In genomic region chr3:47133641-47134040, GRCh38 we compare ENCODE assay signal across 20 cellular contexts. TPM values are rescaled to one million over a fixed set of nuclear protein-coding genes. Genes with fewer than 3 reads are reported as not detected.
DNase-seq lines count a peak whose midpoint lies in the region; ATAC-seq, FAIRE-seq and TF ChIP-seq lines count a peak whose summit lies in the region.
"Had no signal": no experiment of that assay in that cellular context is flagged by ENCODE, and none has a peak within 500 bp of the region (broad histone marks: within the 10 kb centered on the region; RNA-seq: fewer than 3 reads in every experiment).

No MANE protein-coding gene starts in this region.

- no peak overlapping the region for H3K9ac ChIP-seq in Loucy (ENCODE audit: low read depth, low read length, poor library complexity, severe bottlenecking)
- H3K9ac ChIP-seq: GM23248 had no signal

- peaks cover 99% of the 10 kb centered on the region for H3K79me2 ChIP-seq in Loucy (ENCODE audit: insufficient read depth, low read length)

- FAIRE-seq in frontal cortex (lab: Jason Lieb, UNC), result no peak
- FAIRE-seq: GM19239 had no signal

- DNase-seq in natural killer cell (no peak), dermis blood vessel endothelial cell (peak; percentile 14), frontal cortex (ENCODE audit: low spot score in 2 of 2) (no peak), NCI-H510A treated with DMSO at 0.1 percent for 48 hours (lab: John Stamatoyannopoulos, UW) (no peak)
- no peak for DNase-seq in natural killer cell treated with Interleukin-12 subunit alpha and Interleukin-12 subunit beta and Interleukin-15 and Interleukin-18, amount 100 ng/mL, for 72 hours (ENCODE audit: low spot score)
- DNase-seq in stimulated activated effector memory CD8-positive, alpha-beta T cell treated with anti-CD3 and anti-CD28 coated beads, Interleukin-12 subunit alpha, Interleukin-12 subunit beta, amount 100 ng/mL, for 72 hours (ENCODE audit: low spot score in 2 of 2), result no peak
- DNase-seq: C1 segment of cervical spinal cord, Caco-2, GDM1, GM23248, NCI-H1105, NCI-H1694, NCI-H2081 treated with DMSO at 0.1 percent for 48 hours, NCI-H748 treated with DMSO at 0.1 percent for 48 hours, SHP77 had no signal

- H3F3A ChIP-seq in Loucy (ENCODE audit: low read depth), result no peaks in the 10 kb centered on the region

- H3K9me3 ChIP-seq in Loucy (ENCODE audit: insufficient read depth, low read depth, low read length), result no peaks in the 10 kb centered on the region
- H3K9me3 ChIP-seq: Caco-2 had no signal

- peaks cover 48 to 54% of the 10 kb centered on the region in 2 donors for H3K4me1 Mint-ChIP-seq in natural killer cell
- H3K4me1 Mint-ChIP-seq in natural killer cell treated with Interleukin-12 subunit alpha and Interleukin-12 subunit beta and Interleukin-15 and Interleukin-18, amount 100 ng/mL, for 72 hours (ENCODE audit: low read depth in 2 of 2), result peaks cover 39 to 48% of the 10 kb centered on the region in 2 donors
- H3K4me1 Mint-ChIP-seq in stimulated activated effector memory CD8-positive, alpha-beta T cell treated with anti-CD3 and anti-CD28 coated beads, Interleukin-12 subunit alpha, Interleukin-12 subunit beta, amount 100 ng/mL, for 72 hours, result peaks cover 41% of the 10 kb centered on the region

- peak overlapping the region; percentile 13 for H3K4me2 ChIP-seq in Loucy (ENCODE audit: low read depth, low read length, poor library complexity, severe bottlenecking)

- ATAC-seq in natural killer cell (no peak), GM19455 (IDR thresholded peaks at IDR 0.05; ENCODE audit: unreplicated experiment) (no peak)
- ATAC-seq in natural killer cell treated with Interleukin-12 subunit alpha and Interleukin-12 subunit beta and Interleukin-15 and Interleukin-18, amount 100 ng/mL, for 72 hours, result no peak
- no peak for ATAC-seq in stimulated activated effector memory CD8-positive, alpha-beta T cell treated with anti-CD3 and anti-CD28 coated beads, Interleukin-12 subunit alpha, Interleukin-12 subunit beta, amount 100 ng/mL, for 72 hours
- ATAC-seq: HCT116 had no signal

- H3K4me3 ChIP-seq in Loucy (ENCODE audit: low read length, poor library complexity, severe bottlenecking), result no peak overlapping the region
- H3K4me3 ChIP-seq: GM23248, SK-N-MC had no signal

- no peak overlapping the region for H3K4me3 Mint-ChIP-seq in natural killer cell
- H3K4me3 Mint-ChIP-seq in natural killer cell treated with Interleukin-12 subunit alpha and Interleukin-12 subunit beta and Interleukin-15 and Interleukin-18, amount 100 ng/mL, for 72 hours, result no peak overlapping the region
- H3K4me3 Mint-ChIP-seq in stimulated activated effector memory CD8-positive, alpha-beta T cell treated with anti-CD3 and anti-CD28 coated beads, Interleukin-12 subunit alpha, Interleukin-12 subunit beta, amount 100 ng/mL, for 72 hours, result no peak overlapping the region

- H3K36me3 Mint-ChIP-seq in natural killer cell, result no peaks in the 10 kb centered on the region
- H3K36me3 Mint-ChIP-seq in natural killer cell treated with Interleukin-12 subunit alpha and Interleukin-12 subunit beta and Interleukin-15 and Interleukin-18, amount 100 ng/mL, for 72 hours, result no peaks in the 10 kb centered on the region
- no peaks in the 10 kb centered on the region for H3K36me3 Mint-ChIP-seq in stimulated activated effector memory CD8-positive, alpha-beta T cell treated with anti-CD3 and anti-CD28 coated beads, Interleukin-12 subunit alpha, Interleukin-12 subunit beta, amount 100 ng/mL, for 72 hours

- no peak overlapping the region for H2AFZ ChIP-seq in Loucy (ENCODE audit: low read length)
- H2AFZ ChIP-seq: GM23248 had no signal

- peaks cover 6% of the 10 kb centered on the region for H3K4me1 ChIP-seq in Loucy (ENCODE audit: insufficient read depth, low read length, poor library complexity, severe bottlenecking)
- H3K4me1 ChIP-seq: Caco-2 had no signal

- TF ChIP-seq CTCF in natural killer cell (IDR thresholded peaks at IDR 0.05) (no peak), Loucy (conservative IDR thresholded peaks at IDR 0.05; ENCODE audit: low read length) (no peak)

- H3K9me3 Mint-ChIP-seq in natural killer cell, result no peaks in the 10 kb centered on the region
- H3K9me3 Mint-ChIP-seq in natural killer cell treated with Interleukin-12 subunit alpha and Interleukin-12 subunit beta and Interleukin-15 and Interleukin-18, amount 100 ng/mL, for 72 hours, result no peaks in the 10 kb centered on the region
- H3K9me3 Mint-ChIP-seq in stimulated activated effector memory CD8-positive, alpha-beta T cell treated with anti-CD3 and anti-CD28 coated beads, Interleukin-12 subunit alpha, Interleukin-12 subunit beta, amount 100 ng/mL, for 72 hours, result no peaks in the 10 kb centered on the region

- intact Hi-C loops in natural killer cell (cut with micrococcal nuclease), result no loop called here

- peak overlapping the region; percentile 25 to 50 for H3K27ac Mint-ChIP-seq in natural killer cell
- peak overlapping the region in 1 of 2 donors; percentile 8 for H3K27ac Mint-ChIP-seq in natural killer cell treated with Interleukin-12 subunit alpha and Interleukin-12 subunit beta and Interleukin-15 and Interleukin-18, amount 100 ng/mL, for 72 hours
- peak overlapping the region; percentile 15 for H3K27ac Mint-ChIP-seq in stimulated activated effector memory CD8-positive, alpha-beta T cell treated with anti-CD3 and anti-CD28 coated beads, Interleukin-12 subunit alpha, Interleukin-12 subunit beta, amount 100 ng/mL, for 72 hours

- H4K20me1 ChIP-seq in Loucy (ENCODE audit: insufficient read depth, low read length, poor library complexity, severe bottlenecking), result peaks cover 73% of the 10 kb centered on the region

- no peaks in the 10 kb centered on the region for H3K9me2 ChIP-seq in Loucy (replicated peaks; ENCODE audit: low read depth, low read length)

- no peaks in the 10 kb centered on the region for H3K27me3 Mint-ChIP-seq in natural killer cell (ENCODE audit: low read depth in 2 of 2)
- no peaks in the 10 kb centered on the region for H3K27me3 Mint-ChIP-seq in natural killer cell treated with Interleukin-12 subunit alpha and Interleukin-12 subunit beta and Interleukin-15 and Interleukin-18, amount 100 ng/mL, for 72 hours

- H3K36me3 ChIP-seq in Loucy (ENCODE audit: insufficient read depth, low read length), result no peaks in the 10 kb centered on the region

- H3K27me3 ChIP-seq in Loucy (ENCODE audit: insufficient read depth, low read length, poor library complexity, severe bottlenecking), result no peaks in the 10 kb centered on the region

RNA-seq across cellular contexts. Expression of gene SETD2, which starts 30.3 kb away (rescaled TPM):
- total RNA-seq in natural killer cell, result 100 to 1,000 TPM in 1 of 3 donors, 10 to 100 TPM in 2; 86.5 to 104 (median 95.9) TPM
- 10 to 100 TPM; 40.8 to 48.3 TPM for total RNA-seq in natural killer cell treated with Interleukin-12 subunit alpha and Interleukin-12 subunit beta and Interleukin-15 and Interleukin-18, amount 100 ng/mL, for 72 hours
- total RNA-seq in dermis blood vessel endothelial cell, result 37.8 and 51.8 TPM in 2 replicates
- total RNA-seq in frontal cortex, result 77.5 TPM
